In genomic region chr19:29810504-29810871, GRCh38 we compare ENCODE assay signal across 8 cellular contexts. TPM values are rescaled to one million over a fixed set of nuclear protein-coding genes. Genes with fewer than 3 reads are reported as not detected.
DNase-seq lines count a peak whose midpoint lies in the region; ATAC-seq and TF ChIP-seq lines count a peak whose summit lies in the region.

No MANE protein-coding gene starts in this region.

- intact Hi-C loops in PC-9 (cut with micrococcal nuclease; ENCODE audit: unreplicated experiment): loop anchor here (2.0 kb wide), 1 partner anchor 20 kb away; no protein-coding TSS in a partner anchor

- H3K36me3 ChIP-seq in PC-9 (ENCODE audit: low read depth): no peaks in the 10 kb centered on the region
- H3K36me3 ChIP-seq in BE2C: no peaks in the 10 kb centered on the region

- no peak for DNase-seq in activated CD8-positive, alpha-beta memory T cell treated with anti-CD3 and anti-CD28 coated beads, Interleukin-2, amount 10 ng/mL, durations not matched to agents 7 days and 5 days
- no peak for DNase-seq in activated CD8-positive, alpha-beta memory T cell treated with anti-CD3 and anti-CD28 coated beads for 24 hours
- DNase-seq in PC-9 (no peak), erythroblast (lab: John Stamatoyannopoulos, UW) (peak; percentile 81 to 93), omental fat pad (ENCODE audit: low spot score) (no peak), BE2C (no peak)
- no peak for DNase-seq in stimulated activated effector memory CD8-positive, alpha-beta T cell treated with anti-CD3 and anti-CD28 coated beads, Interleukin-12 subunit alpha, Interleukin-12 subunit beta, amount 100 ng/mL, for 72 hours (ENCODE audit: low spot score in 2 of 2)
- DNase-seq in activated CD4-positive, CD25-positive, alpha-beta regulatory T cell treated with anti-CD3 and anti-CD28 coated beads, Interleukin-2, amount 50 U/mL, for 72 hours: no peak

- no peak overlapping the region for H3K27ac ChIP-seq in PC-9

- no peak overlapping the region for H2AFZ ChIP-seq in PC-9

- TF ChIP-seq POLR2A in erythroblast (IDR thresholded peaks at IDR 0.05; ENCODE audit: low read length): no peak

- H3K4me3 ChIP-seq in PC-9 (no peak overlapping the region; the same call in 1 of the 2 replicates), BE2C (ENCODE audit: low read depth, low read length) (no peak overlapping the region)

- TF ChIP-seq CTCF in PC-9 (conservative IDR thresholded peaks at IDR 0.05): no peak
- no peak for TF ChIP-seq CTCF in omental fat pad (IDR thresholded peaks at IDR 0.05)
- TF ChIP-seq CTCF in BE2C (IDR thresholded peaks at IDR 0.05; ENCODE audit: low read depth, low read length): no peak

- no peaks in the 10 kb centered on the region for H3K9me3 Mint-ChIP-seq in activated CD8-positive, alpha-beta memory T cell treated with anti-CD3 and anti-CD28 coated beads, Interleukin-2, amount 10 ng/mL, durations not matched to agents 7 days and 5 days (ENCODE audit: low read depth)
- no peaks in the 10 kb centered on the region for H3K9me3 Mint-ChIP-seq in stimulated activated effector memory CD8-positive, alpha-beta T cell treated with anti-CD3 and anti-CD28 coated beads, Interleukin-12 subunit alpha, Interleukin-12 subunit beta, amount 100 ng/mL, for 72 hours

- no peak for ATAC-seq in activated CD8-positive, alpha-beta memory T cell treated with anti-CD3 and anti-CD28 coated beads, Interleukin-2, amount 10 ng/mL, durations not matched to agents 7 days and 5 days
- ATAC-seq in stimulated activated effector memory CD8-positive, alpha-beta T cell treated with anti-CD3 and anti-CD28 coated beads, Interleukin-12 subunit alpha, Interleukin-12 subunit beta, amount 100 ng/mL, for 72 hours: no peak
- ATAC-seq in omental fat pad (ENCODE audit: low FRiP score): no peak

- H3K9me3 ChIP-seq in PC-9 (ENCODE audit: insufficient read depth, low read depth): no peaks in the 10 kb centered on the region
- H3K9me3 ChIP-seq in BE2C: no peaks in the 10 kb centered on the region

- peaks cover 9% of the 10 kb centered on the region; the same call in 1 of the 2 replicates for H3K4me1 ChIP-seq in PC-9 (replicated peaks; ENCODE audit: insufficient read depth)
- H3K4me1 ChIP-seq in BE2C: peaks cover 4% of the 10 kb centered on the region; the same call in 1 of the 2 replicates

- POLR2A ChIA-PET in PC-9 (lab: Charles Lee; ENCODE audit: unreplicated experiment): no interaction called here

- H4K20me1 ChIP-seq in PC-9 (ENCODE audit: insufficient read depth): no peaks in the 10 kb centered on the region

- no TSS peak for BruUV-seq in PC-9 (replicated peaks; lab: Mats Ljungman, UMichigan)

- no peaks in the 10 kb centered on the region for H3K27me3 Mint-ChIP-seq in activated CD8-positive, alpha-beta memory T cell treated with anti-CD3 and anti-CD28 coated beads, Interleukin-2, amount 10 ng/mL, durations not matched to agents 7 days and 5 days

- H3K27me3 ChIP-seq in PC-9 (ENCODE audit: insufficient read depth, low read depth): no peaks in the 10 kb centered on the region
- H3K27me3 ChIP-seq in BE2C: no peaks in the 10 kb centered on the region

- peaks cover 19% of the 10 kb centered on the region for H3K4me1 Mint-ChIP-seq in activated CD8-positive, alpha-beta memory T cell treated with anti-CD3 and anti-CD28 coated beads, Interleukin-2, amount 10 ng/mL, durations not matched to agents 7 days and 5 days
- H3K4me1 Mint-ChIP-seq in stimulated activated effector memory CD8-positive, alpha-beta T cell treated with anti-CD3 and anti-CD28 coated beads, Interleukin-12 subunit alpha, Interleukin-12 subunit beta, amount 100 ng/mL, for 72 hours: peaks cover 15% of the 10 kb centered on the region

- peaks cover 19% of the 10 kb centered on the region; the same call in 1 of the 2 replicates for H3F3A ChIP-seq in PC-9 (ENCODE audit: insufficient read depth, low read depth)

- peaks cover 7% of the 10 kb centered on the region for H3K79me2 ChIP-seq in PC-9 (ENCODE audit: low read depth)

- no peaks in the 10 kb centered on the region for H3K9me2 ChIP-seq in PC-9 (ENCODE audit: insufficient read depth)

- peak overlapping the region; percentile 87 for H3K27ac Mint-ChIP-seq in activated CD8-positive, alpha-beta memory T cell treated with anti-CD3 and anti-CD28 coated beads, Interleukin-2, amount 10 ng/mL, durations not matched to agents 7 days and 5 days
- H3K27ac Mint-ChIP-seq in stimulated activated effector memory CD8-positive, alpha-beta T cell treated with anti-CD3 and anti-CD28 coated beads, Interleukin-12 subunit alpha, Interleukin-12 subunit beta, amount 100 ng/mL, for 72 hours: peak overlapping the region; percentile 90

- CTCF ChIA-PET in activated CD8-positive, alpha-beta memory T cell treated with anti-CD3 and anti-CD28 coated beads, Interleukin-2, amount 10 ng/mL, durations not matched to agents 7 days and 5 days (lab: Charles Lee): interaction anchor here (1.5 kb wide), 2 partner anchors 47 kb away, joined by 5 read pairs; no protein-coding TSS in a partner anchor
- CTCF ChIA-PET in PC-9 (lab: Charles Lee): interaction anchor here (0.6 kb wide), 1 partner anchor 80 kb away, joined by 4 read pairs; no protein-coding TSS in a partner anchor

- peaks cover 14% of the 10 kb centered on the region for H3K36me3 Mint-ChIP-seq in activated CD8-positive, alpha-beta memory T cell treated with anti-CD3 and anti-CD28 coated beads, Interleukin-2, amount 10 ng/mL, durations not matched to agents 7 days and 5 days
- peaks cover 5% of the 10 kb centered on the region for H3K36me3 Mint-ChIP-seq in stimulated activated effector memory CD8-positive, alpha-beta T cell treated with anti-CD3 and anti-CD28 coated beads, Interleukin-12 subunit alpha, Interleukin-12 subunit beta, amount 100 ng/mL, for 72 hours

- peak overlapping the region; percentile 79 for H3K4me3 Mint-ChIP-seq in activated CD8-positive, alpha-beta memory T cell treated with anti-CD3 and anti-CD28 coated beads, Interleukin-2, amount 10 ng/mL, durations not matched to agents 7 days and 5 days
- H3K4me3 Mint-ChIP-seq in stimulated activated effector memory CD8-positive, alpha-beta T cell treated with anti-CD3 and anti-CD28 coated beads, Interleukin-12 subunit alpha, Interleukin-12 subunit beta, amount 100 ng/mL, for 72 hours: peak overlapping the region; percentile 78

- peak overlapping the region; percentile 83 for H3K4me2 ChIP-seq in PC-9

RNA-seq across cellular contexts. Expression of gene CCNE1, which starts 1.3 kb away (rescaled TPM):
- 10 to 100 TPM; 27.4 to 28.6 TPM for total RNA-seq in activated CD8-positive, alpha-beta memory T cell treated with anti-CD3 and anti-CD28 coated beads, Interleukin-2, amount 10 ng/mL, durations not matched to agents 7 days and 5 days
- total RNA-seq in PC-9 (2021) (8.9 and 10.6 TPM in 2 replicates), omental fat pad (1 to 10 TPM in 3 of 4 donors, not detected in 1; 1.9 to 3.8 (median 2.9) TPM)
- 1.5 TPM for polyA plus RNA-seq in BE2C (2012; ENCODE audit: insufficient read depth, insufficient read length, low read depth)

Comparison
In these comparisons a context has a peak if more than half of its experiments do, and no peak if none do; other contexts are left out.
1. DNase-seq: peak in erythroblast (2 of 2); none in activated CD8-positive, alpha-beta memory T cell treated with anti-CD3 and anti-CD28 coated beads, Interleukin-2, amount 10 ng/mL, durations not matched to agents 7 days and 5 days (single experiment), activated CD8-positive, alpha-beta memory T cell treated with anti-CD3 and anti-CD28 coated beads for 24 hours (single experiment), PC-9 (0 of 2), stimulated activated effector memory CD8-positive, alpha-beta T cell treated with anti-CD3 and anti-CD28 coated beads, Interleukin-12 subunit alpha, Interleukin-12 subunit beta, amount 100 ng/mL, for 72 hours (0 of 2), omental fat pad (single experiment), BE2C (single experiment) and activated CD4-positive, CD25-positive, alpha-beta regulatory T cell treated with anti-CD3 and anti-CD28 coated beads, Interleukin-2, amount 50 U/mL, for 72 hours (single experiment).